ENCODE assay signal across 9 cellular contexts in the genomic region with DNA sequence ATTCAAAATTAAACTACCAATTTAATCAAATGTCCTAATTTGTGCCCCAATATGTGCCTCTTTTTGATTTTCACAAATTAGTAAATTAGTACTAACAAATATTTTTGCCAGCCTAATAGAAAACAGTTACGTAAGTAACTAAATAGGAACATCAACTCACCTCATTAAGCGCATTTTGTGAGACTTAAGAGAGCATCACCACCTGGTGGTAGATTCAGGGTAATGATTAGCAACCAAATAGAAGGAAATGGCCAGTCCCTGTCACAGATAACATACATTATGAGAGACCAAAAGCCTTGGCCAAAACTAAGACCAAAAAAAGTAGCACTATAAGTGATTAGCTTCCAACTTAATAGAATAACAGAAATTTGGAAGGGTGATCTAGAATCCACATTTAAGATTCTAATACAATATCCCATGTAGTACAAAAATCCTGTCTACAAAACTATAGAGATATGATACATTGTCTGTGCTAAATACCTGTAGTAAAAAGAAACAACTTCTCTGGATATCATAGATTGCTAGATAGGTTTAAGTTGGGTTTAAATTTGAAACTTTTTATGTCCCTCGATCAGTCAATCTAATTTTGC. TPM values are rescaled to one million over a fixed set of nuclear protein-coding genes. Genes with fewer than 3 reads are reported as not detected.
DNase-seq lines count a peak whose midpoint lies in the region; TF ChIP-seq lines count a peak whose summit lies in the region.
"Had no signal": no experiment of that assay in that cellular context is flagged by ENCODE, and none has a peak within 500 bp of the region (broad histone marks: within the 10 kb centered on the region; RNA-seq: fewer than 3 reads in every experiment).

No MANE protein-coding gene starts in this region.

- no peak overlapping the region for H3K9ac ChIP-seq in KMS-11
- H3K9ac ChIP-seq: BLaER1 treated with 17β-estradiol and CSF1 and Interleukin-3, amounts not matched to agents 10 nM and 100 nM had no signal

- no peaks in the 10 kb centered on the region for H3K4me1 Mint-ChIP-seq in nephron progenitor cell

- no peaks in the 10 kb centered on the region for H3K79me2 ChIP-seq in KMS-11 (ENCODE audit: insufficient read depth, low read depth)

- H3K4me3 ChIP-seq in H7 (ENCODE audit: insufficient read depth, low read depth, low read length) (no peak overlapping the region), KMS-11 (IDR thresholded peaks at IDR 0.05; ENCODE audit: insufficient read depth, low read depth, low read length) (no peak overlapping the region)
- H3K4me3 ChIP-seq: BLaER1 treated with 17β-estradiol and CSF1 and Interleukin-3, amounts not matched to agents 10 nM and 100 nM had no signal

- H3K4me3 Mint-ChIP-seq in nephron progenitor cell, result no peak overlapping the region

- TF ChIP-seq CTCF in KMS-11 (conservative IDR thresholded peaks at IDR 0.05; ENCODE audit: low read depth, low read length), result peak; percentile 84
- peak; percentile 73 for TF ChIP-seq CTCF in nephron progenitor cell (IDR thresholded peaks at IDR 0.05)

- H3K27me3 Mint-ChIP-seq in nephron progenitor cell (ENCODE audit: low read depth, poor library complexity), result no peaks in the 10 kb centered on the region

- peak; percentile 46 for DNase-seq in NCI-H1092 treated with DMSO at 0.1 percent for 48 hours (lab: John Stamatoyannopoulos, UW)
- DNase-seq in NCI-H1092 (lab: John Stamatoyannopoulos, UW), result no peak
- DNase-seq in H7, result peak; percentile 16
- DNase-seq in RKO (ENCODE audit: low spot score), result peak; percentile 74
- DNase-seq in erythroblast (lab: John Stamatoyannopoulos, UW), result peak; percentile 55 to 56
- no peak for DNase-seq in nephron progenitor cell
- DNase-seq in DMS79 (lab: John Stamatoyannopoulos, UW), result no peak

- H4K20me1 ChIP-seq in KMS-11 (ENCODE audit: insufficient read depth), result no peaks in the 10 kb centered on the region
- H4K20me1 ChIP-seq: BLaER1 treated with 17β-estradiol and CSF1 and Interleukin-3, amounts not matched to agents 10 nM and 100 nM had no signal

- no peak overlapping the region for H3K4me2 ChIP-seq in KMS-11
- H3K4me2 ChIP-seq: BLaER1 treated with 17β-estradiol and CSF1 and Interleukin-3, amounts not matched to agents 10 nM and 100 nM had no signal

- no peaks in the 10 kb centered on the region for H3K4me1 ChIP-seq in KMS-11 (ENCODE audit: low read depth, poor library complexity, severe bottlenecking)
- H3K4me1 ChIP-seq: BLaER1 treated with 17β-estradiol and CSF1 and Interleukin-3, amounts not matched to agents 10 nM and 100 nM had no signal

- no peak for TF ChIP-seq POLR2A in erythroblast (IDR thresholded peaks at IDR 0.05; ENCODE audit: low read length)

- no peaks in the 10 kb centered on the region for H3K9me3 Mint-ChIP-seq in nephron progenitor cell

- H3K36me3 ChIP-seq in H7 (replicated peaks; ENCODE audit: control insufficient read depth, insufficient read depth, low read length) (no peaks in the 10 kb centered on the region), KMS-11 (ENCODE audit: insufficient read depth) (no peaks in the 10 kb centered on the region)
- H3K36me3 ChIP-seq: BLaER1 treated with 17β-estradiol and CSF1 and Interleukin-3, amounts not matched to agents 10 nM and 100 nM had no signal

- H3K27ac ChIP-seq in KMS-11, result no peak overlapping the region
- H3K27ac ChIP-seq: BLaER1 treated with 17β-estradiol and CSF1 and Interleukin-3, amounts not matched to agents 10 nM and 100 nM had no signal

- H3K27me3 ChIP-seq in H7 (ENCODE audit: control insufficient read depth, insufficient read depth, low read length) (no peaks in the 10 kb centered on the region), KMS-11 (ENCODE audit: insufficient read depth, low read depth) (no peaks in the 10 kb centered on the region)
- H3K27me3 ChIP-seq: BLaER1 treated with 17β-estradiol and CSF1 and Interleukin-3, amounts not matched to agents 10 nM and 100 nM had no signal

- no peak overlapping the region for H3K27ac Mint-ChIP-seq in nephron progenitor cell

- H3K36me3 Mint-ChIP-seq in nephron progenitor cell (ENCODE audit: low read depth), result no peaks in the 10 kb centered on the region

- H2AFZ ChIP-seq in KMS-11 (ENCODE audit: low read depth), result no peak overlapping the region

RNA-seq across cellular contexts. Expression of a gene that starts 46.7 kb away (rescaled TPM):
- 32.9 and 35.8 TPM in 2 replicates for total RNA-seq in H7 (2014; rRNA removed; shearing (Covaris generic))

RNA-seq across cellular contexts. Expression of a gene that starts 47.1 kb away (rescaled TPM):
- total RNA-seq in H7 (2014; rRNA removed; shearing (Covaris generic)), result 11.1 and 12.4 TPM in 2 replicates

Comparison
In these comparisons a context has a peak if more than half of its experiments do, and no peak if none do; other contexts are left out.
1. DNase-seq: peak in NCI-H1092 treated with DMSO at 0.1 percent for 48 hours (single experiment), H7 (single experiment), RKO (single experiment) and erythroblast (2 of 2); none in NCI-H1092 (single experiment), nephron progenitor cell (single experiment) and DMS79 (single experiment).